ENCODE assay signal across 11 cellular contexts in the genomic region with DNA sequence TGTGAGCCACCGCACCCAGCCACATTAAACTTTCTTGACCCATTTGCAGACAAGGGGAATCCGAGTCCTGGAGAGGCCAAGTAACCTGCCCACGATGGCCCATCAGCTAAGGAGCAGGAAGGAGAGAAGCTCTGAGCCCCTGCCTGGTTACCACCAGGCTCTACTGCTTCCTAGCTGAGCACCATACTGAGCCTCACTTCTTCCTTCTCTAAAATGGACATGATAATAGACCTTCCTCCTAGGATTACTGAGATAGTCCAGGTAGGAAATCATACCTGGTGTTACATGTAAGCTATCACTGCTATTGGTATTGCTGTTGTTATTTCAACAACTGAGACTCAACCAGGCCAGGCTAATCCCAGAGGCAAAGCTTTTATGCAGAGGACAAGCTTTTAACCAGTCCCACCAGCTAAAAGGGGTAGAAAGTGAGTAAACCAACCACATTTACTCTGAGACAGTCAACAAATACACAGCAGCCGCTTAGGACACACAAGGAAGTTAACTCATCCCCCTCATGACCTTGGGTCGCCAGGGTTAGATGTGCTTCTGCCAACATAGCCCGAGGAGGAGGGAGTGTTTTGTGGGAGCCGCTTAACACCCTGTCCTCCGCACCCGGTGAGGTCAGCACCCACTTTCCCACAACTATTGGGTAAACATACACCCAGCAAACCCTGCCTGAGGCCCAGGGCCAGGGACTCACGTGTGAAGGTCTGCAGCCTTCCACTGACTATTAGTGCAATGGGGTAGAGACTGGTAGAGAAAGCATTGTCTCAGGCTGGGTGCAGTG. TPM values are rescaled to one million over a fixed set of nuclear protein-coding genes. Genes with fewer than 3 reads are reported as not detected.
A peak's percentile ranks its signal among the peaks of the same experiment; 100 is the strongest.
DNase-seq lines count a peak whose midpoint lies in the region; ATAC-seq and TF ChIP-seq lines count a peak whose summit lies in the region.
"Had no signal": no experiment of that assay in that cellular context is flagged by ENCODE, and none has a peak within 500 bp of the region (broad histone marks: within the 10 kb centered on the region; RNA-seq: fewer than 3 reads in every experiment).

No MANE protein-coding gene starts in this region.

- no peak overlapping the region for H3K4me2 ChIP-seq in smooth muscle cell

- 0 out of 2 replicates have a peak, but pooled peaks cover 4% of the 10 kb centered on the region for H3K27me3 ChIP-seq in SJCRH30
- H3K27me3 ChIP-seq in smooth muscle cell (ENCODE audit: low read depth): no peaks in the 10 kb centered on the region

- H3K79me2 ChIP-seq in smooth muscle cell (ENCODE audit: low read depth): no peaks in the 10 kb centered on the region

- peaks cover 31% of the 10 kb centered on the region for H3K4me1 ChIP-seq in SJCRH30
- H3K4me1 ChIP-seq in smooth muscle cell (ENCODE audit: low read depth): peaks cover 4% of the 10 kb centered on the region

- peak; percentile 87 for DNase-seq in HCEC 1CT
- DNase-seq in SJCRH30: peak; percentile 31 to 32
- DNase-seq in sciatic nerve (ENCODE audit: low spot score): peak; percentile 72
- no peak for DNase-seq in smooth muscle cell (lab: John Stamatoyannopoulos, UW; ENCODE audit: unreplicated experiment)
- no peak for DNase-seq in DMS79 (lab: John Stamatoyannopoulos, UW)
- DNase-seq in NK-92 treated with Interleukin-12 subunit alpha and Interleukin-12 subunit beta, amount 100 ng/mL, for 24 hours (lab: John Stamatoyannopoulos, UW): no peak
- DNase-seq: DND-41, NCI-H2081 treated with DMSO at 0.1 percent for 48 hours, occipital lobe had no signal

- no peak overlapping the region for H2AFZ ChIP-seq in smooth muscle cell (ENCODE audit: low read depth)

- H3K4me3 ChIP-seq in SJCRH30 (no peak overlapping the region), smooth muscle cell (no peak overlapping the region)

- WGBS in smooth muscle cell (ENCODE audit: low lambda C conversion rate): 70% methylated on average over 10 of the region's 10 CpGs

- H3K9ac ChIP-seq in smooth muscle cell (ENCODE audit: low read depth): no peak overlapping the region

- no peaks in the 10 kb centered on the region for H3K36me3 ChIP-seq in SJCRH30
- no peaks in the 10 kb centered on the region for H3K36me3 ChIP-seq in smooth muscle cell (ENCODE audit: low read depth)

- H3K9me3 ChIP-seq in SJCRH30 (replicated peaks) (no peaks in the 10 kb centered on the region), smooth muscle cell (replicated peaks; ENCODE audit: low read depth) (no peaks in the 10 kb centered on the region)

- peaks cover 11% of the 10 kb centered on the region for H3F3A ChIP-seq in smooth muscle cell (ENCODE audit: low read depth)

- TF ChIP-seq CTCF in smooth muscle cell (IDR thresholded peaks at IDR 0.05; ENCODE audit: borderline replicate concordance, insufficient read depth, poor library complexity, severe bottlenecking): no peak

- no peak overlapping the region for H3K27ac ChIP-seq in SJCRH30
- H3K27ac ChIP-seq in smooth muscle cell (ENCODE audit: low read depth): no peak overlapping the region

- ATAC-seq in esophagus mucosa: peak; percentile 83
- peak; percentile 42 for ATAC-seq in sciatic nerve
- no peak for ATAC-seq in HG03175 (IDR thresholded peaks at IDR 0.05; ENCODE audit: unreplicated experiment)

- H4K20me1 ChIP-seq in smooth muscle cell (ENCODE audit: low read depth): no peaks in the 10 kb centered on the region

- intact Hi-C loops in sciatic nerve (cut with DNase I): no loop called here

RNA-seq across cellular contexts. Expression of gene PTGES, which starts 20.6 kb away (rescaled TPM):
- 0.76 and 0.91 TPM in 2 replicates for total RNA-seq in SJCRH30 (2014; rRNA removed; shearing (Covaris generic))
- total RNA-seq in esophagus mucosa (9.1 TPM), sciatic nerve (23.3 TPM), smooth muscle cell (36.9 and 49.5 TPM in 2 replicates)
- 69.6 and 176 TPM in 2 replicates for polyA plus RNA-seq in smooth muscle cell

RNA-seq across cellular contexts. Expression of gene TOR1B, which starts 29.5 kb away (rescaled TPM):
- total RNA-seq in SJCRH30 (2014; rRNA removed; shearing (Covaris generic)): 21.8 and 22.0 TPM in 2 replicates
- total RNA-seq in esophagus mucosa (11.7 TPM), sciatic nerve (15.7 TPM), smooth muscle cell (43.4 and 60.0 TPM in 2 replicates)
- polyA plus RNA-seq in smooth muscle cell: 10.3 and 13.8 TPM in 2 replicates

RNA-seq across cellular contexts. Expression of gene TOR1A, which starts 50.5 kb away (rescaled TPM):
- 44.7 and 45.6 TPM in 2 replicates for total RNA-seq in SJCRH30 (2014; rRNA removed; shearing (Covaris generic))
- total RNA-seq in esophagus mucosa (15.5 TPM), sciatic nerve (24.6 TPM), smooth muscle cell (38.8 and 46.1 TPM in 2 replicates)
- 38.5 and 43.1 TPM in 2 replicates for polyA plus RNA-seq in smooth muscle cell

Comparison
In these comparisons a context has a peak if more than half of its experiments do, and no peak if none do; other contexts are left out.
1. DNase-seq: peak in HCEC 1CT (single experiment), SJCRH30 (2 of 2) and sciatic nerve (single experiment); none in smooth muscle cell (single experiment), DMS79 (single experiment) and NK-92 treated with Interleukin-12 subunit alpha and Interleukin-12 subunit beta, amount 100 ng/mL, for 24 hours (single experiment).